ENCODE assay signal across 1 cellular context in the genomic region with DNA sequence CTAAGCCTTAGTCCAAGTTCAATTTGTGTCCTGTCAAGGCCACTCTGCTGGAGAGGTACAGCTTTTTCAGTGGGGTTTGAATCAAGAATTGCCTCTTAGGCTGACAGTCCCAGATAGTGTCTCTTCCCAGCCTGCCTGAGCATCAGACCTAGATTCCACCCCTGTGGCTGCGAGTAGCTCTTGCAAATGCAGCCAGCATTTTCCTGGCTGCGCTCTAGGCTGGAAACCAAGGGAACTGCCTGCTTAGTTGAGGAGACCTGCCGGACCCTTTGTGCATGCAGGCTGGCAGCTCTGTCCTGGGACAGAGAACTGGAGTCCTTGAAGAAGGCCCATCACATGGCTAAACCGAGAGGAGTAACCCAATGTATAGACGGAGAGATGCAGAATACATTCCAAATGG.
TF ChIP-seq lines count a peak whose summit lies in the region.

No MANE protein-coding gene starts in this region.

TF ChIP-seq in H1, 55 proteins besides CTCF, POLR2A, EP300 and RAD21 (continued from another document):
- TF ChIP-seq, protein P1, sequence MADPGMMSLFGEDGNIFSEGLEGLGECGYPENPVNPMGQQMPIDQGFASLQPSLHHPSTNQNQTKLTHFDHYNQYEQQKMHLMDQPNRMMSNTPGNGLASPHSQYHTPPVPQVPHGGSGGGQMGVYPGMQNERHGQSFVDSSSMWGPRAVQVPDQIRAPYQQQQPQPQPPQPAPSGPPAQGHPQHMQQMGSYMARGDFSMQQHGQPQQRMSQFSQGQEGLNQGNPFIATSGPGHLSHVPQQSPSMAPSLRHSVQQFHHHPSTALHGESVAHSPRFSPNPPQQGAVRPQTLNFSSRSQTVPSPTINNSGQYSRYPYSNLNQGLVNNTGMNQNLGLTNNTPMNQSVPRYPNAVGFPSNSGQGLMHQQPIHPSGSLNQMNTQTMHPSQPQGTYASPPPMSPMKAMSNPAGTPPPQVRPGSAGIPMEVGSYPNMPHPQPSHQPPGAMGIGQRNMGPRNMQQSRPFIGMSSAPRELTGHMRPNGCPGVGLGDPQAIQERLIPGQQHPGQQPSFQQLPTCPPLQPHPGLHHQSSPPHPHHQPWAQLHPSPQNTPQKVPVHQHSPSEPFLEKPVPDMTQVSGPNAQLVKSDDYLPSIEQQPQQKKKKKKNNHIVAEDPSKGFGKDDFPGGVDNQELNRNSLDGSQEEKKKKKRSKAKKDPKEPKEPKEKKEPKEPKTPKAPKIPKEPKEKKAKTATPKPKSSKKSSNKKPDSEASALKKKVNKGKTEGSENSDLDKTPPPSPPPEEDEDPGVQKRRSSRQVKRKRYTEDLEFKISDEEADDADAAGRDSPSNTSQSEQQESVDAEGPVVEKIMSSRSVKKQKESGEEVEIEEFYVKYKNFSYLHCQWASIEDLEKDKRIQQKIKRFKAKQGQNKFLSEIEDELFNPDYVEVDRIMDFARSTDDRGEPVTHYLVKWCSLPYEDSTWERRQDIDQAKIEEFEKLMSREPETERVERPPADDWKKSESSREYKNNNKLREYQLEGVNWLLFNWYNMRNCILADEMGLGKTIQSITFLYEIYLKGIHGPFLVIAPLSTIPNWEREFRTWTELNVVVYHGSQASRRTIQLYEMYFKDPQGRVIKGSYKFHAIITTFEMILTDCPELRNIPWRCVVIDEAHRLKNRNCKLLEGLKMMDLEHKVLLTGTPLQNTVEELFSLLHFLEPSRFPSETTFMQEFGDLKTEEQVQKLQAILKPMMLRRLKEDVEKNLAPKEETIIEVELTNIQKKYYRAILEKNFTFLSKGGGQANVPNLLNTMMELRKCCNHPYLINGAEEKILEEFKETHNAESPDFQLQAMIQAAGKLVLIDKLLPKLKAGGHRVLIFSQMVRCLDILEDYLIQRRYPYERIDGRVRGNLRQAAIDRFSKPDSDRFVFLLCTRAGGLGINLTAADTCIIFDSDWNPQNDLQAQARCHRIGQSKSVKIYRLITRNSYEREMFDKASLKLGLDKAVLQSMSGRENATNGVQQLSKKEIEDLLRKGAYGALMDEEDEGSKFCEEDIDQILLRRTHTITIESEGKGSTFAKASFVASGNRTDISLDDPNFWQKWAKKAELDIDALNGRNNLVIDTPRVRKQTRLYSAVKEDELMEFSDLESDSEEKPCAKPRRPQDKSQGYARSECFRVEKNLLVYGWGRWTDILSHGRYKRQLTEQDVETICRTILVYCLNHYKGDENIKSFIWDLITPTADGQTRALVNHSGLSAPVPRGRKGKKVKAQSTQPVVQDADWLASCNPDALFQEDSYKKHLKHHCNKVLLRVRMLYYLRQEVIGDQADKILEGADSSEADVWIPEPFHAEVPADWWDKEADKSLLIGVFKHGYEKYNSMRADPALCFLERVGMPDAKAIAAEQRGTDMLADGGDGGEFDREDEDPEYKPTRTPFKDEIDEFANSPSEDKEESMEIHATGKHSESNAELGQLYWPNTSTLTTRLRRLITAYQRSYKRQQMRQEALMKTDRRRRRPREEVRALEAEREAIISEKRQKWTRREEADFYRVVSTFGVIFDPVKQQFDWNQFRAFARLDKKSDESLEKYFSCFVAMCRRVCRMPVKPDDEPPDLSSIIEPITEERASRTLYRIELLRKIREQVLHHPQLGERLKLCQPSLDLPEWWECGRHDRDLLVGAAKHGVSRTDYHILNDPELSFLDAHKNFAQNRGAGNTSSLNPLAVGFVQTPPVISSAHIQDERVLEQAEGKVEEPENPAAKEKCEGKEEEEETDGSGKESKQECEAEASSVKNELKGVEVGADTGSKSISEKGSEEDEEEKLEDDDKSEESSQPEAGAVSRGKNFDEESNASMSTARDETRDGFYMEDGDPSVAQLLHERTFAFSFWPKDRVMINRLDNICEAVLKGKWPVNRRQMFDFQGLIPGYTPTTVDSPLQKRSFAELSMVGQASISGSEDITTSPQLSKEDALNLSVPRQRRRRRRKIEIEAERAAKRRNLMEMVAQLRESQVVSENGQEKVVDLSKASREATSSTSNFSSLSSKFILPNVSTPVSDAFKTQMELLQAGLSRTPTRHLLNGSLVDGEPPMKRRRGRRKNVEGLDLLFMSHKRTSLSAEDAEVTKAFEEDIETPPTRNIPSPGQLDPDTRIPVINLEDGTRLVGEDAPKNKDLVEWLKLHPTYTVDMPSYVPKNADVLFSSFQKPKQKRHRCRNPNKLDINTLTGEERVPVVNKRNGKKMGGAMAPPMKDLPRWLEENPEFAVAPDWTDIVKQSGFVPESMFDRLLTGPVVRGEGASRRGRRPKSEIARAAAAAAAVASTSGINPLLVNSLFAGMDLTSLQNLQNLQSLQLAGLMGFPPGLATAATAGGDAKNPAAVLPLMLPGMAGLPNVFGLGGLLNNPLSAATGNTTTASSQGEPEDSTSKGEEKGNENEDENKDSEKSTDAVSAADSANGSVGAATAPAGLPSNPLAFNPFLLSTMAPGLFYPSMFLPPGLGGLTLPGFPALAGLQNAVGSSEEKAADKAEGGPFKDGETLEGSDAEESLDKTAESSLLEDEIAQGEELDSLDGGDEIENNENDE (IDR thresholded peaks at IDR 0.05; ENCODE audit: insufficient replicate concordance, low read length), result no peak
- no peak for TF ChIP-seq CBX8 (IDR thresholded peaks at IDR 0.05; ENCODE audit: borderline replicate concordance, low read depth, low read length)
